Comparison of ENCODE assay signal across 23 cellular contexts in the genomic region with DNA sequence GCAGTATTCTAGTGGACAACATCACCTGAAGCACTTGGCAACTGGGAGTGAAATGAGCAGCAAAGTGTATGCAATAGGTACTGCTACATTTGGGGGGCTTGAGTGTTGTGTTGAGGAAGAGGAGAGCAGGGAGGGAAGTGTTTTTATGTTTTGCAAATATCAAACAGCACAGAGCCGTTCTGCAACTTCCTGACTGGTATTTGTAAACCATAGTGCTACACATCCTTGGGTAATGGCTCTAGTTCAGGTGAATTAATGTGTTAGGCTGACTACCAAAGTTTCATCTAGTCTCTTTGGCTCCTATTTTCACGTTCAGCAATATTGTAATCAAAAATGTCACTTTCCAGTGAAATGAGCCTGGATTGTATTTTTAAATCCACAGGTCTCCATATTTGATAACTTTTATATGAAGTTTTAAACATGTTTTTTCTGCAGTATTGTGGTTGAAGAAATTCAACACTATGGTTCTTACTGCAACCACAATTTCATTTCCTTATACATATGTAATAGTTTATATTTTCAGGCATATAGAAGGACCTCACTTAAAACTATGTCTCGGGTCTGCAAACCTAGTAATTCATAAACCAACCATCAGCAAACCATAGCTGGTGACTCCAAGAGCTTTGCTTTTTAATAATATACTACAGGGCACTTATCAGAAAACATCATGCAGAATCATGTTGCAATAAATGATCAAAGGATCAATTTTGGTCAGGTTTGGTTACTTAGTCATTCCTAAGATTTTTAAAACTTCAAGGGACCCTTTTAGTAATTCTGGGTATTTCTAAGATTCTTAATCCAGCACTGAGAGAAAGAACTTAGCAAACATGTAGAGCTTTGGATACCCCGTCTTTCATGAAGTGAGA. TPM values are rescaled to one million over a fixed set of nuclear protein-coding genes. Genes with fewer than 3 reads are reported as not detected.
DNase-seq lines count a peak whose midpoint lies in the region; ATAC-seq, FAIRE-seq and TF ChIP-seq lines count a peak whose summit lies in the region.
"Had no signal": no experiment of that assay in that cellular context is flagged by ENCODE, and none has a peak within 500 bp of the region (broad histone marks: within the 10 kb centered on the region; RNA-seq: fewer than 3 reads in every experiment).

No MANE protein-coding gene starts in this region.

- dilution Hi-C loops in mammary epithelial cell (cut with HindIII; ENCODE audit: low sequenced_read_pairs): no loop called here
- dilution Hi-C loops in endothelial cell of umbilical vein (cut with MboI; ENCODE audit: extremely low pct_ligation_motif_present, low sequenced_read_pairs): no loop called here

- BruUV-seq in mammary epithelial cell (replicated peaks; lab: Mats Ljungman, UMichigan) (TSS peak; percentile 5), MCF 10A (replicated peaks; lab: Mats Ljungman, UMichigan) (no TSS peak), endothelial cell of umbilical vein (replicated peaks; lab: Mats Ljungman, UMichigan) (no TSS peak)

- H3K4me1 Mint-ChIP-seq in activated CD4-positive, alpha-beta T cell treated with anti-CD3 and anti-CD28 coated beads, Interleukin-2, amount 10 ng/mL, durations not matched to agents 24 days and 14 days: peaks cover 11% of the 10 kb centered on the region
- H3K4me1 Mint-ChIP-seq in MCF 10A (ENCODE audit: insufficient read depth, unreplicated experiment): no peaks in the 10 kb centered on the region
- H3K4me1 Mint-ChIP-seq in CD4-positive, alpha-beta memory T cell: peaks cover 7 to 20% (median 14%) of the 10 kb centered on the region in 4 donors

- in situ Hi-C loops in mammary epithelial cell (cut with MboI; ENCODE audit: low sequenced_read_pairs in 2 of 2): no loop called here

- peak; percentile 4 for FAIRE-seq in endothelial cell of umbilical vein (lab: Jason Lieb, UNC)
- FAIRE-seq: RCC 7860 had no signal

- H3K79me2 ChIP-seq in mammary epithelial cell (ENCODE audit: insufficient read depth, low read length) (no peaks in the 10 kb centered on the region), endothelial cell of umbilical vein (ENCODE audit: control insufficient read depth, insufficient read depth, low read length) (no peaks in the 10 kb centered on the region)

- H3K27me3 ChIP-seq in mammary epithelial cell (ENCODE audit: insufficient read depth, low read length) (no peaks in the 10 kb centered on the region), endothelial cell of umbilical vein (ENCODE audit: control insufficient read depth in 2 of 2, insufficient read depth in 2 of 2, low read length in 2 of 2) (no peaks in the 10 kb centered on the region), thymus (ENCODE audit: control insufficient read depth, insufficient read depth) (no peaks in the 10 kb centered on the region)
- H3K27me3 ChIP-seq in CD4-positive, alpha-beta memory T cell (ENCODE audit: insufficient read depth, low read length): no peaks in the 10 kb centered on the region

- ATAC-seq in esophagus mucosa: no peak
- ATAC-seq: Right ventricle myocardium inferior had no signal

- intact Hi-C loops in activated CD4-positive, alpha-beta T cell treated with anti-CD3 and anti-CD28 coated beads, Interleukin-2, amount 10 ng/mL, durations not matched to agents 24 days and 14 days (cut with micrococcal nuclease): no loop called here
- intact Hi-C loops in mammary epithelial cell (cut with micrococcal nuclease) (no loop called here), MCF 10A (cut with micrococcal nuclease) (no loop called here), endothelial cell of umbilical vein (cut with micrococcal nuclease) (no loop called here)
- intact Hi-C loops in CD4-positive, alpha-beta memory T cell (cut with micrococcal nuclease): no loop called here

- no peak overlapping the region for H3K27ac ChIP-seq in mammary epithelial cell (ENCODE audit: insufficient read depth, low read depth, low read length)
- no peak overlapping the region for H3K27ac ChIP-seq in endothelial cell of umbilical vein (ENCODE audit: insufficient read depth, low read depth, low read length)
- peak overlapping the region; percentile 66 for H3K27ac ChIP-seq in thymus (ENCODE audit: low read depth)
- H3K27ac ChIP-seq in CD4-positive, alpha-beta memory T cell (ENCODE audit: low read depth, low read length): no peak overlapping the region
- H3K27ac ChIP-seq: GM23248 had no signal

- H3K4me3 ChIP-seq in mammary epithelial cell (replicated peaks in 1 of 3; ENCODE audit: insufficient read depth in 1 of 3, low read depth in 2 of 3, low read length in 3 of 3) (no peak overlapping the region), endothelial cell of umbilical vein (replicated peaks in 1 of 3; ENCODE audit: insufficient read depth in 1 of 3, low read depth in 1 of 3, low read length in 3 of 3) (no peak overlapping the region), thymus (ENCODE audit: low read length) (no peak overlapping the region)
- no peak overlapping the region for H3K4me3 ChIP-seq in CD4-positive, alpha-beta memory T cell (ENCODE audit: low read length in 2 of 2)
- H3K4me3 ChIP-seq: GM23248 had no signal

- CTCF ChIA-PET in mammary epithelial cell (lab: Charles Lee; ENCODE audit: low non-redundant PET) (no interaction called here), MCF 10A (lab: Yijun Ruan, JAX) (interaction anchor here (0.9 kb wide), 1 partner anchor 18 kb away, joined by 4 read pairs; the partner anchor contains the start of gene ZBTB37), endothelial cell of umbilical vein (lab: Charles Lee) (no interaction called here)
- CTCF ChIA-PET in CD4-positive, alpha-beta memory T cell (lab: Charles Lee; ENCODE audit: partially characterized antibody): no interaction called here

- H3K9me3 Mint-ChIP-seq in activated CD4-positive, alpha-beta T cell treated with anti-CD3 and anti-CD28 coated beads, Interleukin-2, amount 10 ng/mL, durations not matched to agents 24 days and 14 days: no peaks in the 10 kb centered on the region
- no peaks in the 10 kb centered on the region for H3K9me3 Mint-ChIP-seq in MCF 10A (ENCODE audit: unreplicated experiment)
- no peaks in the 10 kb centered on the region for H3K9me3 Mint-ChIP-seq in CD4-positive, alpha-beta memory T cell

- TF ChIP-seq CTCF in mammary epithelial cell (conservative IDR thresholded peaks at IDR 0.05 in 1 of 2, IDR thresholded peaks at IDR 0.05 in 1 of 2; ENCODE audit: extremely low read depth in 1 of 2, insufficient read depth in 1 of 2, low read depth in 1 of 2, low read length in 2 of 2) (no peak), MCF 10A (IDR thresholded peaks at IDR 0.05; ENCODE audit: unreplicated experiment) (no peak), endothelial cell of umbilical vein (IDR thresholded peaks at IDR 0.05; ENCODE audit: extremely low read depth in 1 of 2, insufficient read depth in 1 of 2, low read depth in 1 of 2, low read length in 2 of 2) (no peak)

- H2AFZ ChIP-seq in mammary epithelial cell (ENCODE audit: low read depth, low read length) (no peak overlapping the region), endothelial cell of umbilical vein (ENCODE audit: low read depth, low read length) (no peak overlapping the region)
- H2AFZ ChIP-seq: GM23248 had no signal

- no peaks in the 10 kb centered on the region for H3K9me1 ChIP-seq in endothelial cell of umbilical vein (replicated peaks; ENCODE audit: control insufficient read depth, extremely low read depth, insufficient read depth, low read length)

- H3K9ac ChIP-seq in mammary epithelial cell (ENCODE audit: insufficient read depth, low read length) (no peak overlapping the region), endothelial cell of umbilical vein (replicated peaks; ENCODE audit: extremely low read depth, insufficient read depth, low read length) (no peak overlapping the region)
- H3K9ac ChIP-seq: GM23248 had no signal

- no peaks in the 10 kb centered on the region for H3K27me3 Mint-ChIP-seq in activated CD4-positive, alpha-beta T cell treated with anti-CD3 and anti-CD28 coated beads, Interleukin-2, amount 10 ng/mL, durations not matched to agents 24 days and 14 days
- no peaks in the 10 kb centered on the region for H3K27me3 Mint-ChIP-seq in MCF 10A (ENCODE audit: insufficient read depth, unreplicated experiment)
- no peaks in the 10 kb centered on the region for H3K27me3 Mint-ChIP-seq in CD4-positive, alpha-beta memory T cell

- peak overlapping the region; percentile 16 for H3K27ac Mint-ChIP-seq in activated CD4-positive, alpha-beta T cell treated with anti-CD3 and anti-CD28 coated beads, Interleukin-2, amount 10 ng/mL, durations not matched to agents 24 days and 14 days
- no peak overlapping the region for H3K27ac Mint-ChIP-seq in MCF 10A (ENCODE audit: low read depth, unreplicated experiment)
- no peak overlapping the region for H3K27ac Mint-ChIP-seq in CD4-positive, alpha-beta memory T cell

- H3K9me3 ChIP-seq in mammary epithelial cell (replicated peaks; ENCODE audit: insufficient read depth, low read length): no peaks in the 10 kb centered on the region
- no peaks in the 10 kb centered on the region for H3K9me3 ChIP-seq in endothelial cell of umbilical vein (replicated peaks; ENCODE audit: control insufficient read depth, insufficient read depth, low read length)
- no peaks in the 10 kb centered on the region for H3K9me3 ChIP-seq in thymus (ENCODE audit: control insufficient read depth)
- no peaks in the 10 kb centered on the region for H3K9me3 ChIP-seq in CD4-positive, alpha-beta memory T cell (ENCODE audit: control insufficient read depth in 1 of 2, low read length in 2 of 2)

- H3K4me3 Mint-ChIP-seq in activated CD4-positive, alpha-beta T cell treated with anti-CD3 and anti-CD28 coated beads, Interleukin-2, amount 10 ng/mL, durations not matched to agents 24 days and 14 days: no peak overlapping the region
- no peak overlapping the region for H3K4me3 Mint-ChIP-seq in MCF 10A (ENCODE audit: unreplicated experiment)
- peak overlapping the region in 1 of 8 donors; percentile 36 for H3K4me3 Mint-ChIP-seq in CD4-positive, alpha-beta memory T cell
- H3K4me3 Mint-ChIP-seq: CD14-positive monocyte had no signal

- H3K4me2 ChIP-seq in mammary epithelial cell (ENCODE audit: insufficient read depth, low read depth, low read length) (no peak overlapping the region), endothelial cell of umbilical vein (ENCODE audit: insufficient read depth, low read length) (no peak overlapping the region)

- WGBS in mammary epithelial cell (ENCODE audit: low coverage, missing lambda C conversion rate): 96% methylated on average over 4 of the region's 4 CpGs
- 82% methylated on average over 4 of the region's 4 CpGs for WGBS in thymus

- H3K36me3 ChIP-seq in mammary epithelial cell (ENCODE audit: insufficient read depth, low read length): no peaks in the 10 kb centered on the region
- H3K36me3 ChIP-seq in endothelial cell of umbilical vein (ENCODE audit: control insufficient read depth in 2 of 2, extremely low read depth in 1 of 2, insufficient read depth in 2 of 2, low read length in 2 of 2): peaks cover 0 to 7% of the 10 kb centered on the region in 2 experiments
- H3K36me3 ChIP-seq in thymus (ENCODE audit: control insufficient read depth, insufficient read depth): peaks cover 12% of the 10 kb centered on the region
- peaks cover 16% of the 10 kb centered on the region for H3K36me3 ChIP-seq in CD4-positive, alpha-beta memory T cell (ENCODE audit: insufficient read depth, low read length)

- peaks cover 33% of the 10 kb centered on the region for H3K36me3 Mint-ChIP-seq in activated CD4-positive, alpha-beta T cell treated with anti-CD3 and anti-CD28 coated beads, Interleukin-2, amount 10 ng/mL, durations not matched to agents 24 days and 14 days (ENCODE audit: low read depth)
- H3K36me3 Mint-ChIP-seq in MCF 10A (ENCODE audit: insufficient read depth, unreplicated experiment): peaks cover 22% of the 10 kb centered on the region
- peaks cover 52 to 58% of the 10 kb centered on the region in 2 donors for H3K36me3 Mint-ChIP-seq in CD4-positive, alpha-beta memory T cell

- no peaks in the 10 kb centered on the region for H4K20me1 ChIP-seq in mammary epithelial cell (ENCODE audit: insufficient read depth, low read length)
- no peaks in the 10 kb centered on the region for H4K20me1 ChIP-seq in endothelial cell of umbilical vein (replicated peaks; ENCODE audit: control insufficient read depth, extremely low read depth, insufficient read depth, low read length)

- H3K4me1 ChIP-seq in mammary epithelial cell (ENCODE audit: insufficient read depth, low read length) (no peaks in the 10 kb centered on the region), endothelial cell of umbilical vein (ENCODE audit: control insufficient read depth, extremely low read depth, insufficient read depth, low read length) (no peaks in the 10 kb centered on the region), thymus (ENCODE audit: control insufficient read depth, insufficient read depth, low read length) (no peaks in the 10 kb centered on the region)
- H3K4me1 ChIP-seq in CD4-positive, alpha-beta memory T cell (ENCODE audit: insufficient read depth, low read length): no peaks in the 10 kb centered on the region

- no peak for TF ChIP-seq POLR2A in endothelial cell of umbilical vein (IDR thresholded peaks at IDR 0.05; ENCODE audit: low read depth, low read length)

- DNase-seq in activated CD4-positive, alpha-beta T cell treated with anti-CD3 and anti-CD28 coated beads, Interleukin-2, amount 10 ng/mL, durations not matched to agents 24 days and 14 days: no peak
- DNase-seq in activated CD4-positive, alpha-beta T cell treated with anti-CD3 and anti-CD28 coated beads, Interleukin-2, amount 50 U/mL, for 4 hours: no peak
- no peak for DNase-seq in mammary epithelial cell
- DNase-seq in MCF 10A (ENCODE audit: unreplicated experiment): no peak
- DNase-seq in endothelial cell of umbilical vein (ENCODE audit: low read depth, low spot score): no peak
- no peak for DNase-seq in CD4-positive, alpha-beta memory T cell
- DNase-seq: 8988T; DMS153; GDM1; GM23248; NCI-H1105 treated with DMSO at 0.1 percent for 48 hours; NCI-H1694; NCI-H2107; NCI-H510A; NCI-H748 treated with DMSO at 0.1 percent for 48 hours; NK-92 treated with Interleukin-12 subunit alpha and Interleukin-12 subunit beta, amount 100 ng/mL, for 24 hours had no signal

- POLR2A ChIA-PET in MCF 10A (lab: Yijun Ruan, JAX) (interaction anchor here (2.9 kb wide), 1 partner anchor 18 kb away, joined by 18 read pairs; the partner anchor contains the start of genes GAS5 and ZBTB37), endothelial cell of umbilical vein (lab: Charles Lee) (no interaction called here)
- POLR2A ChIA-PET in CD4-positive, alpha-beta memory T cell (lab: Charles Lee; ENCODE audit: partially characterized antibody): interaction anchor here (0.6 to 0.9 kb wide), 2 partner anchors 18 to 128 kb away, joined by 3 to 4 read pairs; partner anchors contain the start of gene ZBTB37

RNA-seq across cellular contexts. Expression of gene ZBTB37, which starts 18.8 kb away (rescaled TPM):
- total RNA-seq in activated CD4-positive, alpha-beta T cell treated with anti-CD3 and anti-CD28 coated beads, Interleukin-2, amount 10 ng/mL, durations not matched to agents 24 days and 14 days: 8.7 and 9.1 TPM in 2 replicates
- total RNA-seq in mammary epithelial cell (1 to 10 TPM; 5.5 to 5.6 TPM), MCF 10A (2022) (12.8 and 15.2 TPM in 2 replicates), endothelial cell of umbilical vein (4.9 and 5.9 TPM in 2 replicates), esophagus mucosa (5.0 TPM)
- polyA plus RNA-seq in mammary epithelial cell (1.7 TPM), endothelial cell of umbilical vein (0.73 and 0.94 TPM in 2 replicates), thymus (4.1 TPM)
- polyA minus RNA-seq in mammary epithelial cell (4.8 TPM), endothelial cell of umbilical vein (8.8 and 11.0 TPM in 2 replicates)
- 0.61 and 0.68 TPM in 2 replicates for polyA plus RNA-seq in endothelial cell of umbilical vein (2011; cell fraction: cytosol; rRNA removed)
- 4.2 and 4.9 TPM in 2 replicates for polyA plus RNA-seq in endothelial cell of umbilical vein (2011; cell fraction: nucleus; rRNA removed)
- polyA plus RNA-seq in endothelial cell of umbilical vein (2012): 1.1 and 1.6 TPM in 2 replicates
- polyA minus RNA-seq in endothelial cell of umbilical vein (2011; cell fraction: cytosol; rRNA and poly(A)+ RNA removed): 3.4 TPM
- polyA minus RNA-seq in endothelial cell of umbilical vein (2011; cell fraction: nucleus; rRNA and poly(A)+ RNA removed): 7.0 and 8.3 TPM in 2 replicates
- total RNA-seq in CD4-positive, alpha-beta memory T cell: 10 to 100 TPM; 24.3 to 26.5 TPM
- polyA plus RNA-seq in CD4-positive, alpha-beta memory T cell: 1 to 10 TPM in 1 of 2 donors, under 1 TPM in 1; 0.95 to 2.2 TPM

RNA-seq across cellular contexts. Expression of gene GAS5, which starts 19.2 kb away (rescaled TPM):
- total RNA-seq in activated CD4-positive, alpha-beta T cell treated with anti-CD3 and anti-CD28 coated beads, Interleukin-2, amount 10 ng/mL, durations not matched to agents 24 days and 14 days: 695 and 703 TPM in 2 replicates
- total RNA-seq in mammary epithelial cell (100 to 1,000 TPM; 396 to 722 TPM), MCF 10A (2022) (3,184 and 3,772 TPM in 2 replicates), endothelial cell of umbilical vein (302 and 343 TPM in 2 replicates), esophagus mucosa (347 TPM)
- polyA plus RNA-seq in mammary epithelial cell (459 TPM), endothelial cell of umbilical vein (411 and 492 TPM in 2 replicates), thymus (1,180 TPM)
- polyA minus RNA-seq in mammary epithelial cell (174 TPM), endothelial cell of umbilical vein (259 and 269 TPM in 2 replicates)
- polyA plus RNA-seq in endothelial cell of umbilical vein (2011; cell fraction: cytosol; rRNA removed): 608 and 704 TPM in 2 replicates
- 1,117 and 1,410 TPM in 2 replicates for polyA plus RNA-seq in endothelial cell of umbilical vein (2011; cell fraction: nucleus; rRNA removed)
- polyA plus RNA-seq in endothelial cell of umbilical vein (2012): 417 and 489 TPM in 2 replicates
- 308 TPM for polyA minus RNA-seq in endothelial cell of umbilical vein (2011; cell fraction: cytosol; rRNA and poly(A)+ RNA removed)
- polyA minus RNA-seq in endothelial cell of umbilical vein (2011; cell fraction: nucleus; rRNA and poly(A)+ RNA removed): 492 and 652 TPM in 2 replicates
- total RNA-seq in CD4-positive, alpha-beta memory T cell: 100 to 1,000 TPM; 676 to 709 TPM
- polyA plus RNA-seq in CD4-positive, alpha-beta memory T cell: 100 to 1,000 TPM; 312 to 395 TPM

RNA-seq across cellular contexts. Expression of gene SERPINC1, which starts 30.1 kb away (rescaled TPM):
- not detected in 2 replicates for total RNA-seq in activated CD4-positive, alpha-beta T cell treated with anti-CD3 and anti-CD28 coated beads, Interleukin-2, amount 10 ng/mL, durations not matched to agents 24 days and 14 days
- total RNA-seq in mammary epithelial cell: under 1 TPM in 1 of 2 donors, not detected in 1; 0.17 TPM
- 0.09 TPM for polyA plus RNA-seq in mammary epithelial cell
- polyA minus RNA-seq in mammary epithelial cell: not detected
- not detected in 2 replicates for total RNA-seq in MCF 10A (2022)
- 0.35 TPM in 1 of 2 replicates, not detected in the other for total RNA-seq in endothelial cell of umbilical vein
- 0.05 and 0.06 TPM in 2 replicates for polyA plus RNA-seq in endothelial cell of umbilical vein
- polyA plus RNA-seq in endothelial cell of umbilical vein (2011; cell fraction: cytosol; rRNA removed): 0.13 and 0.17 TPM in 2 replicates
- 0.40 and 0.60 TPM in 2 replicates for polyA plus RNA-seq in endothelial cell of umbilical vein (2011; cell fraction: nucleus; rRNA removed)
- polyA plus RNA-seq in endothelial cell of umbilical vein (2012): not detected in 2 replicates
- 0.11 TPM in 1 of 2 replicates, not detected in the other for polyA minus RNA-seq in endothelial cell of umbilical vein
- not detected for polyA minus RNA-seq in endothelial cell of umbilical vein (2011; cell fraction: cytosol; rRNA and poly(A)+ RNA removed)
- not detected in 2 replicates for polyA minus RNA-seq in endothelial cell of umbilical vein (2011; cell fraction: nucleus; rRNA and poly(A)+ RNA removed)
- polyA plus RNA-seq in thymus: 0.43 TPM
- total RNA-seq in esophagus mucosa: 0.32 TPM
- total RNA-seq in CD4-positive, alpha-beta memory T cell: not detected
- not detected for polyA plus RNA-seq in CD4-positive, alpha-beta memory T cell
- total RNA-seq: Daoy, GM23248, LHCN-M2 had no signal
- polyA plus RNA-seq: CD14-positive monocyte, GM23248 had no signal
